In the genomic region with DNA sequence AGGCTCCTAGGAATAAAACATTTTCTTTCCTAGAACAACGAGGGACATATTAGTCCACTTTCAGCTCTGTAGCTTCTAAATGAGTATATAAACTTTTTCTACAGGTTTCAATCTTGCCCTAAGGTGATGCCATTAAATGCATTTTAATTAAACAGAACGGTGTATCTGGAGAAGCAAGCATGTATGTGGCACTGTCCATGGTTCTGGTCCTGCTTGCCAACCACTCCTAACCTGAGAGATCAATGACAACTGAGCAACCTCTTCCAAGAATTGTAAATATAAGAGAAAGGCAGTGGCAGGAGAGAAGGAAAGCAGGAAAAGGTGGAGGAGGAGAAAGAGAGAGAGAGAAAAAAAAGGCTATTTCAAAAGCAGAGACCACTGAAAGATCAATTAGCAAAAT, we compare ENCODE assay signal across 24 cellular contexts.
A peak's percentile ranks its signal among the peaks of the same experiment; 100 is the strongest.
DNase-seq lines count a peak whose midpoint lies in the region; TF ChIP-seq lines count a peak whose summit lies in the region.
"Had no signal": no experiment of that assay in that cellular context is flagged by ENCODE, and none has a peak within 500 bp of the region (broad histone marks: within the 10 kb centered on the region; RNA-seq: fewer than 3 reads in every experiment).

No MANE protein-coding gene starts in this region.

- no peak overlapping the region for H3K4me3 ChIP-seq in GM23248
- no peak overlapping the region for H3K4me3 ChIP-seq in CD8-positive, alpha-beta memory T cell (ENCODE audit: low read length)
- H3K4me3 ChIP-seq: gastroesophageal sphincter, skin epidermis had no signal

- H3K4me1 Mint-ChIP-seq in activated CD4-positive, alpha-beta memory T cell treated with anti-CD3 and anti-CD28 coated beads, Interleukin-2, amount 10 ng/mL, durations not matched to agents 7 days and 5 days: no peaks in the 10 kb centered on the region
- no peaks in the 10 kb centered on the region for H3K4me1 Mint-ChIP-seq in CD8-positive, alpha-beta memory T cell
- H3K4me1 Mint-ChIP-seq: mesothelial cell of epicardium had no signal

- H3F3A ChIP-seq in GM23248 (ENCODE audit: insufficient read depth): no peaks in the 10 kb centered on the region

- peaks cover 17% of the 10 kb centered on the region for H3K27me3 ChIP-seq in GM23248 (replicated peaks; ENCODE audit: insufficient read depth)
- H3K27me3 ChIP-seq in CD8-positive, alpha-beta memory T cell (ENCODE audit: insufficient read depth, low read length, poor library complexity, severe bottlenecking): no peaks in the 10 kb centered on the region

- DNase-seq in GM23248: peak; percentile 41
- peak; percentile 37 for DNase-seq in dermis blood vessel endothelial cell
- DNase-seq in lung microvascular endothelial cell (ENCODE audit: low read depth in 2 of 2): peak; percentile 20 to 33
- DNase-seq in activated CD4-positive, alpha-beta memory T cell treated with anti-CD3 and anti-CD28 coated beads, Interleukin-2, amount 10 ng/mL, durations not matched to agents 7 days and 5 days: no peak
- DNase-seq in CD8-positive, alpha-beta memory T cell: no peak
- no peak for DNase-seq in NCI-H1092 treated with DMSO at 0.1 percent for 48 hours (lab: John Stamatoyannopoulos, UW)
- DNase-seq: activated CD4-positive, CD25-positive, alpha-beta regulatory T cell treated with anti-CD3 and anti-CD28 coated beads, Interleukin-2, amount 50 U/mL, for 72 hours; activated naive CD4-positive, alpha-beta T cell treated with anti-CD3 and anti-CD28 coated beads, Interleukin-2, amount 50 U/mL, for 16 hours; activated T-cell treated with anti-CD3 and anti-CD28 coated beads, Interleukin-2, amount 50 U/mL, for 72 hours; AML-193; DMS79; HCEC 1CT; NCI-H1417 treated with DMSO at 0.1 percent for 48 hours; NCI-H2171; stimulated activated naive CD4-positive, alpha-beta T cell treated with Interleukin-2 at 50 U/mL for 16 hours; SW 1271 had no signal

- H3K9me3 Mint-ChIP-seq in activated CD4-positive, alpha-beta memory T cell treated with anti-CD3 and anti-CD28 coated beads, Interleukin-2, amount 10 ng/mL, durations not matched to agents 7 days and 5 days: no peaks in the 10 kb centered on the region
- peaks cover 5 to 8% (median 8%) of the 10 kb centered on the region in 5 donors for H3K9me3 Mint-ChIP-seq in CD8-positive, alpha-beta memory T cell
- H3K9me3 Mint-ChIP-seq: dendritic cell treated with granulocyte-macrophage colony-stimulating factor and Interleukin-4, amounts not matched to agents 40 ng/mL and 50 ng/mL, for 4 days had no signal

- POLR2A ChIA-PET in activated CD4-positive, alpha-beta memory T cell treated with anti-CD3 and anti-CD28 coated beads, Interleukin-2, amount 10 ng/mL, durations not matched to agents 7 days and 5 days (lab: Charles Lee): no interaction called here
- POLR2A ChIA-PET in CD8-positive, alpha-beta memory T cell (lab: Charles Lee): no interaction called here

- no peak overlapping the region for H3K27ac Mint-ChIP-seq in activated CD4-positive, alpha-beta memory T cell treated with anti-CD3 and anti-CD28 coated beads, Interleukin-2, amount 10 ng/mL, durations not matched to agents 7 days and 5 days
- no peak overlapping the region for H3K27ac Mint-ChIP-seq in CD8-positive, alpha-beta memory T cell
- H3K27ac Mint-ChIP-seq: activated T-cell treated with anti-CD3 and anti-CD28 coated beads, Interleukin-2, amount 50 U/mL, for 72 hours; brain; dendritic cell treated with granulocyte-macrophage colony-stimulating factor and Interleukin-4, amounts not matched to agents 40 ng/mL and 50 ng/mL, for 4 days; mesothelial cell of epicardium; progenitor cell of endocrine pancreas had no signal

- H3K9ac ChIP-seq in GM23248: no peak overlapping the region

- H3K9me2 ChIP-seq in GM23248 (ENCODE audit: insufficient read depth): no peaks in the 10 kb centered on the region

- H2AFZ ChIP-seq in GM23248: no peak overlapping the region

- H3K27ac ChIP-seq in GM23248: no peak overlapping the region
- no peak overlapping the region for H3K27ac ChIP-seq in CD8-positive, alpha-beta memory T cell (ENCODE audit: low read depth, low read length)
- H3K27ac ChIP-seq: epithelial cell of prostate, gastroesophageal sphincter, skin epidermis had no signal

- H4K20me1 ChIP-seq in GM23248 (ENCODE audit: insufficient read depth): no peaks in the 10 kb centered on the region

- no peaks in the 10 kb centered on the region for H3K9me3 ChIP-seq in GM23248 (ENCODE audit: low read depth)
- H3K9me3 ChIP-seq in CD8-positive, alpha-beta memory T cell (ENCODE audit: low read length): no peaks in the 10 kb centered on the region

- H3K4me3 Mint-ChIP-seq in activated CD4-positive, alpha-beta memory T cell treated with anti-CD3 and anti-CD28 coated beads, Interleukin-2, amount 10 ng/mL, durations not matched to agents 7 days and 5 days: no peak overlapping the region
- no peak overlapping the region for H3K4me3 Mint-ChIP-seq in CD8-positive, alpha-beta memory T cell
- H3K4me3 Mint-ChIP-seq: activated T-cell treated with anti-CD3 and anti-CD28 coated beads, Interleukin-2, amount 50 U/mL, for 72 hours; brain; dendritic cell treated with granulocyte-macrophage colony-stimulating factor and Interleukin-4, amounts not matched to agents 40 ng/mL and 50 ng/mL, for 4 days; mesothelial cell of epicardium had no signal

- no peak overlapping the region for H3K4me2 ChIP-seq in GM23248 (ENCODE audit: unreplicated experiment)

- no peaks in the 10 kb centered on the region for H3K79me2 ChIP-seq in GM23248 (ENCODE audit: insufficient read depth)

- CTCF ChIA-PET in activated CD4-positive, alpha-beta memory T cell treated with anti-CD3 and anti-CD28 coated beads, Interleukin-2, amount 10 ng/mL, durations not matched to agents 7 days and 5 days (lab: Charles Lee): no interaction called here
- CTCF ChIA-PET in CD8-positive, alpha-beta memory T cell (lab: Charles Lee): no interaction called here

- H3K27me3 Mint-ChIP-seq in activated CD4-positive, alpha-beta memory T cell treated with anti-CD3 and anti-CD28 coated beads, Interleukin-2, amount 10 ng/mL, durations not matched to agents 7 days and 5 days: peaks cover 48% of the 10 kb centered on the region
- peaks cover 17 to 61% of the 10 kb centered on the region in 2 donors for H3K27me3 Mint-ChIP-seq in CD8-positive, alpha-beta memory T cell

- no peaks in the 10 kb centered on the region for H3K4me1 ChIP-seq in GM23248 (ENCODE audit: insufficient read depth)
- no peaks in the 10 kb centered on the region for H3K4me1 ChIP-seq in CD8-positive, alpha-beta memory T cell (ENCODE audit: insufficient read depth, low read length)
- H3K4me1 ChIP-seq: gastroesophageal sphincter had no signal

- no peaks in the 10 kb centered on the region for H3K36me3 Mint-ChIP-seq in activated CD4-positive, alpha-beta memory T cell treated with anti-CD3 and anti-CD28 coated beads, Interleukin-2, amount 10 ng/mL, durations not matched to agents 7 days and 5 days (ENCODE audit: low read depth)
- H3K36me3 Mint-ChIP-seq in CD8-positive, alpha-beta memory T cell: no peaks in the 10 kb centered on the region
- H3K36me3 Mint-ChIP-seq: brain, mesothelial cell of epicardium had no signal

- no peaks in the 10 kb centered on the region for H3K36me3 ChIP-seq in GM23248 (ENCODE audit: low read depth)
- H3K36me3 ChIP-seq in CD8-positive, alpha-beta memory T cell (ENCODE audit: insufficient read depth, low read length): no peaks in the 10 kb centered on the region
- H3K36me3 ChIP-seq: gastroesophageal sphincter had no signal

- 32 to 41% methylated on average over 2 of the region's 2 CpGs for WGBS in GM23248 (ENCODE audit: low coverage in 1 of 2, low lambda C conversion rate in 2 of 2, missing lambda C conversion rate in 2 of 2), 2 experiments

- in situ Hi-C loops in GM23248 (cut with MboI): no loop called here

TF ChIP-seq in PFSK-1, 5 proteins besides CTCF, POLR2A, EP300 and RAD21:
- peak; percentile 77 to 93 for TF ChIP-seq REST (IDR thresholded peaks at IDR 0.05; ENCODE audit: insufficient read depth in 1 of 2, low read depth in 2 of 2, low read length in 2 of 2)
- TF ChIP-seq TAF1 (IDR thresholded peaks at IDR 0.05; ENCODE audit: borderline replicate concordance, insufficient read depth, low read length): no peak
- TF ChIP-seq FOXP2 (optimal IDR thresholded peaks at IDR 0.05; ENCODE audit: borderline replicate concordance, extremely low read depth, extremely low read length, insufficient read depth): no peak
- no peak for TF ChIP-seq SIN3A (IDR thresholded peaks at IDR 0.05; ENCODE audit: borderline replicate concordance, insufficient read depth, low read length)
- TF ChIP-seq POLR2AphosphoS5 (IDR thresholded peaks at IDR 0.05; ENCODE audit: low read depth, low read length): no peak

Comparison
In these comparisons a context has a peak if more than half of its experiments do, and no peak if none do; other contexts are left out.
1. DNase-seq: peak in GM23248 (single experiment), dermis blood vessel endothelial cell (single experiment) and lung microvascular endothelial cell (2 of 2); none in activated CD4-positive, alpha-beta memory T cell treated with anti-CD3 and anti-CD28 coated beads, Interleukin-2, amount 10 ng/mL, durations not matched to agents 7 days and 5 days (single experiment), CD8-positive, alpha-beta memory T cell (0 of 5) and NCI-H1092 treated with DMSO at 0.1 percent for 48 hours (single experiment).